8 cellular contexts compared by ENCODE assay signal in the genomic region with DNA sequence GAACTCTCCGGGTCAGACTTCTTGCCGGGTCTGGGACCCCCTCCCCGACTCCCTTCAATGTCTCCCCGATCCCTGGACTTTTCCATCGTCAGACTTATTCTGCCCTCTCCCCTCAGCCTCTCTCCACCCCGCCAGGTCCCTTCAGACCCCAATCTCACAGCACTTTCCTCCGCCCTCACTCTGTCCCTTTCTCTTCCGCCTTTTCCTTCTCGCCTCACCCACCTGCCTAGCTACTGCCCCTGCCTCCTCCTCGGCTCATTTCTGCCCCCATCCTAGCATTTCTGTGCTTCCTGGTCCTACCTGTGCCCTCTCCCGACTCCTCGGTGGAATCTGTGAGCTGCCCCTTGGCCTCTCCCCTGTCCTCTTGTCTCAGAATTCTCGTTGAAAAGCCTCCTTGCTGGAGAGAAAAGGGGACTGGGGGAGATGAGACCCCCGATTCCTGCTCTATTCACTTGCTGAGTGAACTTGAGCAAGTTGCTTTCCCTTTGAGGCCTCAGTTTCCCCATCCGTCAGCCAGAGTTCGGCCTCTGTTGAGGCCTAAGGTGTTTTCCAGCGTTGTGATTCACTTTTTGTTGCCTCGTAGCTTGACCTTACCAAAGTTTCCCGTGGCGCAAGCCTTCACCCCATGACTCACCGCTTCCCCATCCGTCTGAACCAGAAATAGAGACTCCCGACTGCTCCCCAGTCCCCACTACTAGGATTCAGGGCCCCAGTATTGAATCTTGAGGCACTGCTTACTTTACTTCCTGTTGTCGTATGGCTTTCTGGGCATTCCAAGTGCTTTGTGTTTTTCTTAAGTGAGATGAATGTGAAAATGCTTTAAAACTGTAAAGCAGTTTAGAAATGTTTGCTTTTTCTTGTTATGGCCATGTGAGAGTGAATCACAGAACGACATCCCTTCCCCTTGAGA. TPM values are rescaled to one million over a fixed set of nuclear protein-coding genes. Genes with fewer than 3 reads are reported as not detected.
DNase-seq lines count a peak whose midpoint lies in the region; ATAC-seq and TF ChIP-seq lines count a peak whose summit lies in the region.

No MANE protein-coding gene starts in this region.

- H3K4me3 ChIP-seq in Jurkat, Clone E6-1 (ENCODE audit: low read length) = peak overlapping the region; percentile 95
- peak overlapping the region; percentile 94 for H3K4me3 ChIP-seq in WI38 (ENCODE audit: low read depth, low read length)
- H3K4me3 ChIP-seq in ectodermal cell (ENCODE audit: insufficient read depth, low read depth, low read length) = peak overlapping the region; percentile 85

- no peaks in the 10 kb centered on the region for H3K36me3 ChIP-seq in ectodermal cell (ENCODE audit: control insufficient read depth, insufficient read depth, low read length)

- no peaks in the 10 kb centered on the region for H3K27me3 ChIP-seq in ectodermal cell (ENCODE audit: control insufficient read depth, insufficient read depth, low read length, poor library complexity, severe bottlenecking)

- TF ChIP-seq CTCF in WI38 (IDR thresholded peaks at IDR 0.05; ENCODE audit: low read depth, low read length) = no peak

- H3K9me3 ChIP-seq in ectodermal cell (ENCODE audit: control insufficient read depth, low read length) = no peaks in the 10 kb centered on the region

- no peak for ATAC-seq in GM21360 (IDR thresholded peaks at IDR 0.05; ENCODE audit: unreplicated experiment)

- WGBS in ectodermal cell, 2 experiments = 4 to 5% methylated on average over 25 of the region's 25 CpGs

- peaks cover 12% of the 10 kb centered on the region for H3K4me1 ChIP-seq in ectodermal cell (ENCODE audit: control insufficient read depth, insufficient read depth, low read length)

- peak overlapping the region; percentile 23 for H3K27ac ChIP-seq in ectodermal cell (ENCODE audit: insufficient read depth, low read depth, low read length, poor library complexity, severe bottlenecking)

- peak; percentile 50 for DNase-seq in NCI-H82 (lab: John Stamatoyannopoulos, UW)
- DNase-seq in NCI-H82 treated with DMSO at 0.1 percent for 48 hours (lab: John Stamatoyannopoulos, UW; ENCODE audit: unreplicated experiment) = no peak
- no peak for DNase-seq in Jurkat, Clone E6-1 (ENCODE audit: low read depth, low spot score)
- peak; percentile 63 for DNase-seq in medulla oblongata (ENCODE audit: extremely low spot score)
- DNase-seq in stimulated activated CD8-positive, alpha-beta memory T cell treated with anti-CD3 and anti-CD28 coated beads, Interleukin-7, amount 100 ng/mL, for 48 hours (ENCODE audit: extremely low read depth in 1 of 2, low read depth in 1 of 2) = peak; percentile 15 to 28

RNA-seq across cellular contexts. Expression of a gene that starts 0.9 kb away (rescaled TPM):
- 99.5 TPM for polyA plus RNA-seq in Jurkat, Clone E6-1 (2012; ENCODE audit: insufficient read depth, insufficient read length)
- 80.7 TPM for polyA plus RNA-seq in ectodermal cell (2013, experiment 1 of 4)
- 79.5 TPM for polyA plus RNA-seq in ectodermal cell (2013, experiment 2 of 4)
- polyA plus RNA-seq in ectodermal cell (2013, experiment 3 of 4) = 71.7 TPM
- 82.4 TPM for polyA plus RNA-seq in ectodermal cell (2013, experiment 4 of 4)

Comparison
In these comparisons a context has a peak if more than half of its experiments do, and no peak if none do; other contexts are left out.
1. DNase-seq: peak in NCI-H82 (single experiment), medulla oblongata (single experiment) and stimulated activated CD8-positive, alpha-beta memory T cell treated with anti-CD3 and anti-CD28 coated beads, Interleukin-7, amount 100 ng/mL, for 48 hours (2 of 2); none in NCI-H82 treated with DMSO at 0.1 percent for 48 hours (single experiment) and Jurkat, Clone E6-1 (single experiment).
2. Peak in every context shown above with its lines, with median percentiles within 50 percentile points of each other: H3K4me3 ChIP-seq.